Comparison of ENCODE assay signal across 9 cellular contexts in the genomic region with DNA sequence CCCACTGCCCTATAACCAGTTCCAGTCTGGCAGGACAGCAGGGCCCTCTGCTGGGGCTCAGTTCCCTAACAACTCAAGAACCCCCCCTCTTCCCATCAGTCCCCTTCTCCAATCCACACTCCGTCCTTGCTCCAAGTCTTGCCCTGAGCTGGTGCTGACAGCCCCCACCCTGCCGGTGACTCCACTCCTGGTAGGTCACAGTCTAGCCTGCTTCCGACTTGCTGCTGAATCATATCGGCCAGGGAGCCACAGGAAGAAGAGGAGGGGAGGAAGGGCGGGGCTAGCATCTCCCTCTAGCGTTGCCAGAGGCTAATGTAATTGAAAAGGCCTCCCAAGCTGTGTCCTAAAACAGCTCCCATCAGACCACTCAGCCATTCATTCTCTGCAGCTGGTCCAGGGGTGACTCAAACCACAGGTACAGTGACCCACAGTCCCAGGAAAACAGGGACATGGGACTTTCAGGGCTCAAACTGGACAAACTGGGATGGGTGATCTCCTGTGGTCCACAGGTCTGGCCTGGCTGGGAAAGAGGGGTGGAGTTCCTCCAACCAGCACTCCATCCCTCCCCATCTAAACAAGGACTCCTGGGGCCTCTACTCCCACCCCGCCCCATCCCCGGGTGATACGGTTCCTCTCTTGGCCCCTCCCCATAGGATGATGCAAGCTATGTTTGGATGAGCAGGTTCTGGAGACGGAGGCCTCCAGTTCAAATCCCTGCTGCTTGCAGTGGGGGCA.
DNase-seq lines count a peak whose midpoint lies in the region; ATAC-seq and TF ChIP-seq lines count a peak whose summit lies in the region.
"Had no signal": no experiment of that assay in that cellular context is flagged by ENCODE, and none has a peak within 500 bp of the region (broad histone marks: within the 10 kb centered on the region; RNA-seq: fewer than 3 reads in every experiment).

No MANE protein-coding gene starts in this region.

- peak; percentile 84 for DNase-seq in GM13976 (ENCODE audit: low spot score)
- DNase-seq in activated T-cell treated with anti-CD3 and anti-CD28 coated beads, Interleukin-2, amount 50 U/mL, for 4 hours: peak; percentile 69
- DNase-seq in fibroblast of the conjunctiva (ENCODE audit: low read depth): peak; percentile 82
- DNase-seq in retinal pigment epithelial cell (ENCODE audit: low read depth): peak; percentile 44
- no peak for DNase-seq in KG1 (lab: John Stamatoyannopoulos, UW)

- no peaks in the 10 kb centered on the region for H3K9me3 Mint-ChIP-seq in activated T-cell treated with anti-CD3 and anti-CD28 coated beads, Interleukin-2, amount 50 U/mL, for 4 hours

- peaks cover 25% of the 10 kb centered on the region for H3K4me1 Mint-ChIP-seq in activated T-cell treated with anti-CD3 and anti-CD28 coated beads, Interleukin-2, amount 50 U/mL, for 4 hours (ENCODE audit: low read depth)

- TF ChIP-seq CTCF in GM13976 (IDR thresholded peaks at IDR 0.05; ENCODE audit: borderline replicate concordance, control extremely low read depth, extremely low read depth, insufficient read depth, missing control alignments) (peak; percentile 18), retinal pigment epithelial cell (conservative IDR thresholded peaks at IDR 0.05; ENCODE audit: low read depth, low read length) (peak; percentile 58)

- peaks cover 2% of the 10 kb centered on the region for H3K27me3 Mint-ChIP-seq in activated T-cell treated with anti-CD3 and anti-CD28 coated beads, Interleukin-2, amount 50 U/mL, for 4 hours (ENCODE audit: low read depth)

- H3K4me3 Mint-ChIP-seq in activated T-cell treated with anti-CD3 and anti-CD28 coated beads, Interleukin-2, amount 50 U/mL, for 4 hours: peak overlapping the region; percentile 47

- no peaks in the 10 kb centered on the region for H3K36me3 Mint-ChIP-seq in activated T-cell treated with anti-CD3 and anti-CD28 coated beads, Interleukin-2, amount 50 U/mL, for 4 hours (ENCODE audit: insufficient read depth)

- peak; percentile 32 for ATAC-seq in HG02798 (IDR thresholded peaks at IDR 0.05; ENCODE audit: poor library complexity, unreplicated experiment)
- ATAC-seq in activated T-cell treated with anti-CD3 and anti-CD28 coated beads, Interleukin-2, amount 50 U/mL, for 4 hours: peak; percentile 82 to 85
- ATAC-seq in HG03039 (IDR thresholded peaks at IDR 0.05; ENCODE audit: unreplicated experiment): no peak

- in situ Hi-C loops in GM13976 (cut with MboI; ENCODE audit: low sequenced_read_pairs, unreplicated experiment): no loop called here

- no peak overlapping the region for H3K4me3 ChIP-seq in retinal pigment epithelial cell (ENCODE audit: low read length)
- H3K4me3 ChIP-seq: thyroid gland had no signal

TF ChIP-seq in PFSK-1, 5 proteins besides CTCF, POLR2A, EP300 and RAD21:
- TF ChIP-seq POLR2AphosphoS5 (IDR thresholded peaks at IDR 0.05; ENCODE audit: low read depth, low read length) (peak; percentile 60), FOXP2 (optimal IDR thresholded peaks at IDR 0.05; ENCODE audit: borderline replicate concordance, extremely low read depth, extremely low read length, insufficient read depth) (peak; percentile 90), TAF1 (IDR thresholded peaks at IDR 0.05; ENCODE audit: borderline replicate concordance, insufficient read depth, low read length) (no peak), SIN3A (IDR thresholded peaks at IDR 0.05; ENCODE audit: borderline replicate concordance, insufficient read depth, low read length) (no peak)
- TF ChIP-seq, protein P1, sequence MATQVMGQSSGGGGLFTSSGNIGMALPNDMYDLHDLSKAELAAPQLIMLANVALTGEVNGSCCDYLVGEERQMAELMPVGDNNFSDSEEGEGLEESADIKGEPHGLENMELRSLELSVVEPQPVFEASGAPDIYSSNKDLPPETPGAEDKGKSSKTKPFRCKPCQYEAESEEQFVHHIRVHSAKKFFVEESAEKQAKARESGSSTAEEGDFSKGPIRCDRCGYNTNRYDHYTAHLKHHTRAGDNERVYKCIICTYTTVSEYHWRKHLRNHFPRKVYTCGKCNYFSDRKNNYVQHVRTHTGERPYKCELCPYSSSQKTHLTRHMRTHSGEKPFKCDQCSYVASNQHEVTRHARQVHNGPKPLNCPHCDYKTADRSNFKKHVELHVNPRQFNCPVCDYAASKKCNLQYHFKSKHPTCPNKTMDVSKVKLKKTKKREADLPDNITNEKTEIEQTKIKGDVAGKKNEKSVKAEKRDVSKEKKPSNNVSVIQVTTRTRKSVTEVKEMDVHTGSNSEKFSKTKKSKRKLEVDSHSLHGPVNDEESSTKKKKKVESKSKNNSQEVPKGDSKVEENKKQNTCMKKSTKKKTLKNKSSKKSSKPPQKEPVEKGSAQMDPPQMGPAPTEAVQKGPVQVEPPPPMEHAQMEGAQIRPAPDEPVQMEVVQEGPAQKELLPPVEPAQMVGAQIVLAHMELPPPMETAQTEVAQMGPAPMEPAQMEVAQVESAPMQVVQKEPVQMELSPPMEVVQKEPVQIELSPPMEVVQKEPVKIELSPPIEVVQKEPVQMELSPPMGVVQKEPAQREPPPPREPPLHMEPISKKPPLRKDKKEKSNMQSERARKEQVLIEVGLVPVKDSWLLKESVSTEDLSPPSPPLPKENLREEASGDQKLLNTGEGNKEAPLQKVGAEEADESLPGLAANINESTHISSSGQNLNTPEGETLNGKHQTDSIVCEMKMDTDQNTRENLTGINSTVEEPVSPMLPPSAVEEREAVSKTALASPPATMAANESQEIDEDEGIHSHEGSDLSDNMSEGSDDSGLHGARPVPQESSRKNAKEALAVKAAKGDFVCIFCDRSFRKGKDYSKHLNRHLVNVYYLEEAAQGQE (IDR thresholded peaks at IDR 0.05; ENCODE audit: insufficient read depth in 1 of 2, low read depth in 2 of 2, low read length in 2 of 2): no peak
